17 cellular contexts compared by ENCODE assay signal in genomic region chr16:88764080-88764479, GRCh38. TPM values are rescaled to one million over a fixed set of nuclear protein-coding genes. Genes with fewer than 3 reads are reported as not detected.
DNase-seq lines count a peak whose midpoint lies in the region; FAIRE-seq and TF ChIP-seq lines count a peak whose summit lies in the region.
"Had no signal": no experiment of that assay in that cellular context is flagged by ENCODE, and none has a peak within 500 bp of the region (broad histone marks: within the 10 kb centered on the region; RNA-seq: fewer than 3 reads in every experiment).

No MANE protein-coding gene starts in this region.

- H4K91ac ChIP-seq in H1 (replicated peaks; ENCODE audit: insufficient read length, low read length) = peak overlapping the region; percentile 8

- H3K4me3 ChIP-seq in HUES6 (ENCODE audit: low read depth, low read length) (0 out of 2 replicates have a peak overlapping the region, but pooled peaks have one; percentile 22), H1 (ENCODE audit: extremely low read depth in 1 of 4, insufficient read depth in 2 of 4, low read depth in 3 of 4, low read length in 4 of 4) (0 out of 8 replicates have a peak overlapping the region, but pooled peaks of 1 of the 4 experiments have one; percentile 3), stomach (no peak overlapping the region), uterus (no peak overlapping the region)
- H3K4me3 ChIP-seq: dorsolateral prefrontal cortex, Peyer's patch had no signal

- DNase-seq in H1 (ENCODE audit: low read depth in 1 of 2, low spot score in 2 of 2) = no peak
- DNase-seq in stomach = no peak
- no peak for DNase-seq in activated naive CD4-positive, alpha-beta T cell treated with anti-CD3 and anti-CD28 coated beads, Interleukin-2, amount 50 U/mL, for 16 hours
- DNase-seq in uterus = no peak
- no peak for DNase-seq in HK-2 (ENCODE audit: unreplicated experiment)
- DNase-seq: AML-193, dorsolateral prefrontal cortex, GF-D8, Kasumi-1, NCI-H1105 treated with DMSO at 0.1 percent for 48 hours, NCI-H2171 treated with DMSO at 0.1 percent for 48 hours, Peyer's patch had no signal

- H3K4ac ChIP-seq in H1 (replicated peaks; ENCODE audit: insufficient read length, low read depth, low read length) = no peak overlapping the region

- H3K36me3 ChIP-seq in HUES6 (ENCODE audit: control insufficient read depth, insufficient read depth, low read length) = no peaks in the 10 kb centered on the region
- H3K36me3 ChIP-seq in H1 (ENCODE audit: control insufficient read depth in 2 of 4, insufficient read depth in 4 of 4, low read length in 3 of 4) = no peaks in the 10 kb centered on the region
- H3K36me3 ChIP-seq in stomach = peaks cover 0 to 22% (median 2%) of the 10 kb centered on the region in 4 donors
- H3K36me3 ChIP-seq in uterus = no peaks in the 10 kb centered on the region
- H3K36me3 ChIP-seq: neutrophil, Peyer's patch had no signal

- no peak for TF ChIP-seq POLR2A in H1 (IDR thresholded peaks at IDR 0.05; ENCODE audit: control extremely low read depth in 1 of 2, low read depth in 2 of 2, low read length in 2 of 2)
- TF ChIP-seq POLR2A in stomach (IDR thresholded peaks at IDR 0.05) = no peak
- no peak for TF ChIP-seq POLR2A in uterus (IDR thresholded peaks at IDR 0.05)

- no peak overlapping the region for H3K56ac ChIP-seq in H1 (replicated peaks; ENCODE audit: insufficient read length, low read depth, low read length)

- FAIRE-seq in H1 (lab: Jason Lieb, UNC) = no peak
- FAIRE-seq: H54, islet of Langerhans, TTC549 had no signal

- CTCF ChIA-PET in H1 (lab: Charles Lee; ENCODE audit: partially characterized antibody) = interaction anchor here (0.7 to 25.0 kb wide), 12 partner anchors 8 to 441 kb away, joined by 4 to 251 read pairs (median 8); no protein-coding TSS in a partner anchor

- H3K23me2 ChIP-seq in H1 (ENCODE audit: low read depth, low read length) = no peaks in the 10 kb centered on the region

- H2BK15ac ChIP-seq in H1 (ENCODE audit: low read length) = no peak overlapping the region

- POLR2A ChIA-PET in H1 (lab: Charles Lee; ENCODE audit: partially characterized antibody) = interaction anchor here (0.8 to 4.1 kb wide), 9 partner anchors 9 to 46 kb away, joined by 3 to 22 read pairs (median 4); partner anchors contain the start of gene APRT

- no peak overlapping the region for H2BK120ac ChIP-seq in H1 (replicated peaks; ENCODE audit: low read depth, low read length)

- peaks cover 0 to 4% of the 10 kb centered on the region in 2 experiments; a peak in 1 of 4 replicates for H3K79me2 ChIP-seq in H1 (ENCODE audit: control insufficient read depth in 1 of 2, insufficient read depth in 2 of 2, low read length in 2 of 2)

- no peak overlapping the region for H3K14ac ChIP-seq in H1 (ENCODE audit: insufficient read length)

- peaks cover 2 to 11% of the 10 kb centered on the region in 2 experiments for H4K20me1 ChIP-seq in H1 (replicated peaks in 1 of 2; ENCODE audit: control insufficient read depth in 1 of 2, insufficient read depth in 2 of 2, low read length in 2 of 2)

- H3K27ac ChIP-seq in HUES6 (ENCODE audit: low read depth, low read length) (no peak overlapping the region), H1 (ENCODE audit: low read depth, low read length) (no peak overlapping the region), stomach (peak overlapping the region in 3 of 5 donors; percentile 22 to 84 (median 41)), uterus (peak overlapping the region in 1 of 2 donors; percentile 23)
- H3K27ac ChIP-seq: dorsolateral prefrontal cortex, neutrophil had no signal

- no peak overlapping the region; the same call in 1 of the 2 replicates for H2BK5ac ChIP-seq in H1 (ENCODE audit: low read depth, low read length)

- H2AFZ ChIP-seq in H1 (ENCODE audit: low read length) = no peak overlapping the region

- no peak overlapping the region for H2BK20ac ChIP-seq in H1 (ENCODE audit: low read length)

- no peak for TF ChIP-seq RAD21 in H1 (IDR thresholded peaks at IDR 0.05 in 1 of 2, conservative IDR thresholded peaks at IDR 0.05 in 1 of 2; ENCODE audit: low read depth in 2 of 2, low read length in 2 of 2)

- H3K27me3 ChIP-seq in HUES6 (ENCODE audit: control insufficient read depth, insufficient read depth, low read length) (peaks cover 69% of the 10 kb centered on the region; the same call in 1 of the 2 replicates), H1 (replicated peaks in 1 of 4; ENCODE audit: control insufficient read depth in 3 of 4, extremely low read depth in 1 of 4, insufficient read depth in 3 of 4, low read length in 3 of 4) (no peaks in the 10 kb centered on the region), stomach (no peaks in the 10 kb centered on the region), uterus (no peaks in the 10 kb centered on the region)
- H3K27me3 ChIP-seq: dorsolateral prefrontal cortex, neutrophil, Peyer's patch had no signal

- H3K9me3 ChIP-seq in HUES6 (ENCODE audit: control insufficient read depth, insufficient read depth, low read depth, low read length) (no peaks in the 10 kb centered on the region), H1 (ENCODE audit: insufficient read depth in 2 of 2, low read depth in 1 of 2, low read length in 1 of 2) (no peaks in the 10 kb centered on the region), stomach (no peaks in the 10 kb centered on the region), uterus (no peaks in the 10 kb centered on the region)
- H3K9me3 ChIP-seq: neutrophil, Peyer's patch had no signal

- no peak overlapping the region; the same call in 1 of the 2 replicates for H2BK12ac ChIP-seq in H1 (ENCODE audit: low read depth, low read length)

- peak overlapping the region; percentile 55 for H3K18ac ChIP-seq in H1 (ENCODE audit: extremely low read depth, low read length)

- H3K9ac ChIP-seq in HUES6 (ENCODE audit: low read length) (no peak overlapping the region), H1 (replicated peaks in 1 of 4; ENCODE audit: extremely low read depth in 1 of 4, low read depth in 3 of 4, low read length in 3 of 4) (no peak overlapping the region)

- peaks cover 8% of the 10 kb centered on the region for H3K79me1 ChIP-seq in H1 (ENCODE audit: low read depth, low read length)

- TF ChIP-seq EP300 in H1 (IDR thresholded peaks at IDR 0.05; ENCODE audit: borderline replicate concordance in 1 of 2, low read depth in 2 of 2, low read length in 2 of 2) (no peak), stomach (IDR thresholded peaks at IDR 0.05) (no peak)

- no peak overlapping the region for H2AK5ac ChIP-seq in H1 (ENCODE audit: low read depth, low read length)

- no peak overlapping the region; the same call in 1 of the 2 replicates for H4K8ac ChIP-seq in H1 (ENCODE audit: extremely low read depth, insufficient read depth, low read length)

- TF ChIP-seq CTCF in H1 (IDR thresholded peaks at IDR 0.05; ENCODE audit: control extremely low read depth in 1 of 3, insufficient read depth in 1 of 3, low read depth in 1 of 3, low read length in 3 of 3) = no peak
- TF ChIP-seq CTCF in stomach (IDR thresholded peaks at IDR 0.05) = no peak
- no peak for TF ChIP-seq CTCF in uterus (IDR thresholded peaks at IDR 0.05)

- intact Hi-C loops in stomach (cut with DNase I; ENCODE audit: low total_unique reads) (no loop called here), uterus (cut with DNase I; ENCODE audit: low total_unique reads) (no loop called here)

- H3K4me1 ChIP-seq in HUES6 (ENCODE audit: control insufficient read depth, insufficient read depth, low read length) = peaks cover 52% of the 10 kb centered on the region
- peaks cover 4 to 45% (median 36%) of the 10 kb centered on the region in 4 experiments for H3K4me1 ChIP-seq in H1 (replicated peaks in 1 of 4; ENCODE audit: control insufficient read depth in 3 of 4, insufficient read depth in 4 of 4, low read length in 3 of 4)
- peaks cover 66 to 99% (median 90%) of the 10 kb centered on the region in 4 donors for H3K4me1 ChIP-seq in stomach
- H3K4me1 ChIP-seq in uterus = peaks cover 10 to 26% of the 10 kb centered on the region in 2 donors

- no peak overlapping the region for H3K23ac ChIP-seq in H1 (ENCODE audit: insufficient read length)

- H3K4me2 ChIP-seq in H1 (ENCODE audit: insufficient read depth in 1 of 2, low read depth in 2 of 2, low read length in 2 of 2) = peak overlapping the region; percentile 30 to 64; a peak in 3 of 4 replicates

- 89% methylated on average over 19 of the region's 19 CpGs; no CpG with 5 or more reads in 1 of the 2 experiments for WGBS in H1 (ENCODE audit: extremely low coverage in 1 of 2, insufficient coverage in 1 of 2, insufficient read length in 1 of 2, insufficient replicate concordance in 2 of 2, low coverage in 1 of 2, low lambda C conversion rate in 2 of 2, missing lambda C conversion rate in 1 of 2), 2 experiments
- 91 to 96% (median 95%) methylated on average over 18 to 19 of the region's 19 CpGs for WGBS in stomach, 5 donors

- peak overlapping the region; percentile 3 for H4K5ac ChIP-seq in H1 (ENCODE audit: insufficient read length, low read depth, low read length)

RNA-seq across cellular contexts. Expression of gene PIEZO1, which starts 20.9 kb away (rescaled TPM):
- total RNA-seq in H1 (2021; fragmentation: NEBNext Ultra II Directional; extraction: Animal tissue kit (Norgen Biotek cat#: 25700)) = 63.6 and 67.5 TPM in 2 replicates
- polyA plus RNA-seq in H1 (2011; rRNA removed) (42.3 and 62.6 TPM in 2 replicates), stomach (100 to 1,000 TPM in 1 of 3 donors, 10 to 100 TPM in 2; 43.7 to 153 (median 49.1) TPM)
- polyA plus RNA-seq in H1 (2011; cell fraction: cytosol; rRNA removed) = 43.1 TPM
- 361 TPM for polyA plus RNA-seq in H1 (2011; cell fraction: nucleus; rRNA removed)
- polyA plus RNA-seq in H1 (2012, experiment 1 of 2) = 37.5 to 75.6 TPM (median 65.9 TPM) in 4 replicates
- 43.7 TPM for polyA plus RNA-seq in H1 (2012, experiment 2 of 2)
- 76.1 TPM for polyA plus RNA-seq in H1 (2013, experiment 1 of 2)
- 73.2 TPM for polyA plus RNA-seq in H1 (2013, experiment 2 of 2)
- 19.7 and 34.2 TPM in 2 replicates for polyA minus RNA-seq in H1 (2011; rRNA and poly(A)+ RNA removed)
- 33.0 TPM for polyA minus RNA-seq in H1 (2011; cell fraction: cytosol; rRNA and poly(A)+ RNA removed)
- polyA minus RNA-seq in H1 (2011; cell fraction: nucleus; rRNA and poly(A)+ RNA removed) = 63.0 TPM
- total RNA-seq in stomach (100 to 1,000 TPM in 4 of 5 donors, 10 to 100 TPM in 1; 81.7 to 171 (median 128) TPM), uterus (100 to 1,000 TPM in 2 of 4 donors, 10 to 100 TPM in 2; 62.3 to 161 (median 123) TPM)

RNA-seq across cellular contexts. Expression of gene CDT1, which starts 39.5 kb away (rescaled TPM):
- total RNA-seq in H1 (2021; fragmentation: NEBNext Ultra II Directional; extraction: Animal tissue kit (Norgen Biotek cat#: 25700)) = 95.4 and 96.5 TPM in 2 replicates
- polyA plus RNA-seq in H1 (2011; rRNA removed) = 76.7 and 141 TPM in 2 replicates
- polyA plus RNA-seq in H1 (2011; cell fraction: cytosol; rRNA removed) = 58.9 TPM
- 87.0 TPM for polyA plus RNA-seq in H1 (2011; cell fraction: nucleus; rRNA removed)
- 38.0 to 88.5 TPM (median 80.4 TPM) in 4 replicates for polyA plus RNA-seq in H1 (2012, experiment 1 of 2)
- 81.9 TPM for polyA plus RNA-seq in H1 (2012, experiment 2 of 2)
- polyA plus RNA-seq in H1 (2013, experiment 1 of 2) = 43.2 TPM
- polyA plus RNA-seq in H1 (2013, experiment 2 of 2) = 40.8 TPM
- polyA minus RNA-seq in H1 (2011; rRNA and poly(A)+ RNA removed) = 33.2 and 36.2 TPM in 2 replicates
- polyA minus RNA-seq in H1 (2011; cell fraction: cytosol; rRNA and poly(A)+ RNA removed) = 144 TPM
- polyA minus RNA-seq in H1 (2011; cell fraction: nucleus; rRNA and poly(A)+ RNA removed) = 89.1 TPM
- 100 to 1,000 TPM in 1 of 5 donors, 10 to 100 TPM in 1, 1 to 10 TPM in 3; 1.5 to 147 (median 8.7) TPM for total RNA-seq in stomach
- 1 to 10 TPM; 3.2 to 5.2 (median 4.1) TPM for polyA plus RNA-seq in stomach
- total RNA-seq in uterus = 1 to 10 TPM in 1 of 4 donors, under 1 TPM in 1, not detected in 2; 0.34 to 6.6 TPM

RNA-seq across cellular contexts. Expression of gene APRT, which starts 47.6 kb away (rescaled TPM):
- 221 and 244 TPM in 2 replicates for total RNA-seq in H1 (2021; fragmentation: NEBNext Ultra II Directional; extraction: Animal tissue kit (Norgen Biotek cat#: 25700))
- polyA plus RNA-seq in H1 (2011; rRNA removed) = 267 and 272 TPM in 2 replicates
- polyA plus RNA-seq in H1 (2011; cell fraction: cytosol; rRNA removed) = 183 TPM
- polyA plus RNA-seq in H1 (2011; cell fraction: nucleus; rRNA removed) = 229 TPM
- 277 to 336 TPM (median 307 TPM) in 4 replicates for polyA plus RNA-seq in H1 (2012, experiment 1 of 2)
- polyA plus RNA-seq in H1 (2012, experiment 2 of 2) = 319 TPM
- polyA plus RNA-seq in H1 (2013, experiment 1 of 2) = 268 TPM
- 292 TPM for polyA plus RNA-seq in H1 (2013, experiment 2 of 2)
- polyA minus RNA-seq in H1 (2011; rRNA and poly(A)+ RNA removed) = 35.1 and 46.4 TPM in 2 replicates
- polyA minus RNA-seq in H1 (2011; cell fraction: cytosol; rRNA and poly(A)+ RNA removed) = 153 TPM
- 113 TPM for polyA minus RNA-seq in H1 (2011; cell fraction: nucleus; rRNA and poly(A)+ RNA removed)
- 100 to 1,000 TPM in 2 of 5 donors, 10 to 100 TPM in 3; 18.1 to 340 (median 85.3) TPM for total RNA-seq in stomach
- polyA plus RNA-seq in stomach = 100 to 1,000 TPM; 224 to 250 (median 241) TPM
- total RNA-seq in uterus = 10 to 100 TPM; 32.5 to 82.2 (median 56.3) TPM

RNA-seq across cellular contexts. Expression of gene CTU2, which starts 57.8 kb away (rescaled TPM):
- 42.9 and 49.7 TPM in 2 replicates for total RNA-seq in H1 (2021; fragmentation: NEBNext Ultra II Directional; extraction: Animal tissue kit (Norgen Biotek cat#: 25700))
- 32.7 and 45.4 TPM in 2 replicates for polyA plus RNA-seq in H1 (2011; rRNA removed)
- polyA plus RNA-seq in H1 (2011; cell fraction: cytosol; rRNA removed) = 29.7 TPM
- 60.2 TPM for polyA plus RNA-seq in H1 (2011; cell fraction: nucleus; rRNA removed)
- polyA plus RNA-seq in H1 (2012, experiment 1 of 2) = 22.3 to 36.0 TPM (median 28.1 TPM) in 4 replicates
- 31.0 TPM for polyA plus RNA-seq in H1 (2012, experiment 2 of 2)
- 62.2 TPM for polyA plus RNA-seq in H1 (2013, experiment 1 of 2)
- polyA plus RNA-seq in H1 (2013, experiment 2 of 2) = 60.5 TPM
- polyA minus RNA-seq in H1 (2011; rRNA and poly(A)+ RNA removed) = 10.7 and 10.9 TPM in 2 replicates
- polyA minus RNA-seq in H1 (2011; cell fraction: cytosol; rRNA and poly(A)+ RNA removed) = 19.5 TPM
- 20.0 TPM for polyA minus RNA-seq in H1 (2011; cell fraction: nucleus; rRNA and poly(A)+ RNA removed)
- 10 to 100 TPM in 3 of 5 donors, 1 to 10 TPM in 2; 1.8 to 53.3 (median 11.2) TPM for total RNA-seq in stomach
- 10 to 100 TPM; 13.4 to 21.6 (median 16.1) TPM for polyA plus RNA-seq in stomach
- 10 to 100 TPM in 3 of 4 donors, under 1 TPM in 1; 0.88 to 20.3 (median 14.6) TPM for total RNA-seq in uterus

RNA-seq across cellular contexts. Expression of gene RNF166, which starts 57.9 kb away (rescaled TPM):
- total RNA-seq in H1 (2021; fragmentation: NEBNext Ultra II Directional; extraction: Animal tissue kit (Norgen Biotek cat#: 25700)) = 28.7 and 31.2 TPM in 2 replicates
- polyA plus RNA-seq in H1 (2011; rRNA removed) (29.8 and 36.6 TPM in 2 replicates), stomach (10 to 100 TPM; 11.5 to 20.6 (median 13.1) TPM)
- 33.3 TPM for polyA plus RNA-seq in H1 (2011; cell fraction: cytosol; rRNA removed)
- 86.5 TPM for polyA plus RNA-seq in H1 (2011; cell fraction: nucleus; rRNA removed)
- polyA plus RNA-seq in H1 (2012, experiment 1 of 2) = 11.9 to 24.8 TPM (median 22.4 TPM) in 4 replicates
- polyA plus RNA-seq in H1 (2012, experiment 2 of 2) = 21.8 TPM
- 24.2 TPM for polyA plus RNA-seq in H1 (2013, experiment 1 of 2)
- polyA plus RNA-seq in H1 (2013, experiment 2 of 2) = 22.1 TPM
- 11.7 and 12.3 TPM in 2 replicates for polyA minus RNA-seq in H1 (2011; rRNA and poly(A)+ RNA removed)
- polyA minus RNA-seq in H1 (2011; cell fraction: cytosol; rRNA and poly(A)+ RNA removed) = 23.6 TPM
- polyA minus RNA-seq in H1 (2011; cell fraction: nucleus; rRNA and poly(A)+ RNA removed) = 24.6 TPM
- total RNA-seq in stomach (10 to 100 TPM in 4 of 5 donors, 1 to 10 TPM in 1; 8.8 to 31.9 (median 14.6) TPM), uterus (10 to 100 TPM; 14.2 to 33.2 (median 20.0) TPM)

Comparison
In these comparisons a context has a peak if more than half of its experiments do, and no peak if none do; other contexts are left out.
1. H3K27ac ChIP-seq: peak in stomach (3 of 5); none in HUES6 (single experiment) and H1 (single experiment).